ENCODE assay signal across 8 cellular contexts in the genomic region with DNA sequence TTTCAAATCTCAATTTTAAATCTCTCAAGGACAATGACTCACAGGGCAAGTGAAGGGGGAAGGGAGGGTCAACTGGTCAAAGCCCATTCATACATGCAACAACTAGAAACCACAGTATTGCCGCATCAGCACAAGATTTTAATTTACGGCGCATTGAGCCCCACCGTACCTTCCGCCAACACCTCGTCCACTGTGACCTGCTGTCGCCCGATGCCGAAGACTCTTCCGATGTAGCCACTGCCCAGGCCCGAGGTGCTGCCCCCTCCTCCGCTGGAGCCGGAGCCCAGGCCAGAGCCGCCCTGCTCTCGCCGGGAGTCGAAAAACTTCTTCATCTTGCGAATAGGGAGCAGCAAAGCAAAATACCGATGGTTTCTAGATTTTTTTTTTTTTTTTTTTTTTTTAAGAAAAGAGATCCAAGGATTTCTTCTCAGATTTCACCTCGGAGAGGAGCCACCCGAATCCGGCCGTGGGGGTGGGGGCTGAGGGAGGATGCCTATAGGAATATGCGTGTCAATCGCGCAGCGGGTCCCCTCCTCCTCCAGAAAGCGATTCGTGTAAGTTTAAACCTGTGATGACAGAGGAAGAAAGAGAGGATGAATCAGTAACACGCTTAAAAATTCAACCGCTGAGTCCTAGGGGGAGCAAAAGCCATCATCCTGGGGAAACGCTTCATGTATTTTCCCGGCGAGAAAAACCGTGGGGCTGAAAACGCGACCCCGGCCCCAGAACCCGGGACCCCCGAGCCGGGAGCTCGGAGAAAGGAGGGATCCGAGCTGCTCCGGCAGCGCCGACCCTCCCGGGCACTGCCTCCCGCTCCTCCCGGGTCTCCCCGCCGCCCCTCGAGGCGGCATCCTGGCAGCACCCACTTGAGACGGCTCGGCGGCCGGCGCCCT. TPM values are rescaled to one million over a fixed set of nuclear protein-coding genes. Genes with fewer than 3 reads are reported as not detected.
DNase-seq lines count a peak whose midpoint lies in the region; ATAC-seq and TF ChIP-seq lines count a peak whose summit lies in the region.

No MANE protein-coding gene starts in this region.

- no peak for DNase-seq in GM12864 (ENCODE audit: low read depth)
- peak; percentile 47 for DNase-seq in LoVo (ENCODE audit: low spot score)
- peak; percentile 28 for DNase-seq in T-helper 22 cell (ENCODE audit: low read depth)
- DNase-seq in astrocyte of the spinal cord (ENCODE audit: low read depth, low spot score) = peak; percentile 82
- DNase-seq in gastrocnemius medialis = peak; percentile 24 to 54

- H3K4me3 ChIP-seq in GM12864 (ENCODE audit: low read depth, low read length) (peak overlapping the region; percentile 93), astrocyte of the spinal cord (ENCODE audit: low read depth, low read length) (peak overlapping the region; percentile 92), iPS-11a (ENCODE audit: low read depth, low read length) (peak overlapping the region; percentile 94), gastrocnemius medialis (peak overlapping the region; percentile 89 to 98 (median 94))

- H3K4me1 ChIP-seq in gastrocnemius medialis = peaks cover 49 to 60% of the 10 kb centered on the region in 2 donors

- H3K27me3 ChIP-seq in gastrocnemius medialis = no peaks in the 10 kb centered on the region

- no peaks in the 10 kb centered on the region for H3K9me3 ChIP-seq in gastrocnemius medialis

- TF ChIP-seq CTCF in GM12864 (IDR thresholded peaks at IDR 0.05; ENCODE audit: low read depth, low read length, missing control alignments) = no peak
- TF ChIP-seq CTCF in astrocyte of the spinal cord (IDR thresholded peaks at IDR 0.05; ENCODE audit: low read depth, low read length) = no peak
- no peak for TF ChIP-seq CTCF in gastrocnemius medialis (IDR thresholded peaks at IDR 0.05 in 4 of 5, conservative IDR thresholded peaks at IDR 0.05 in 1 of 5)

- TF ChIP-seq POLR2A in gastrocnemius medialis (IDR thresholded peaks at IDR 0.05) = no peak

- ATAC-seq in gastrocnemius medialis (peak; percentile 34 to 44), GM18502 (IDR thresholded peaks at IDR 0.05; ENCODE audit: poor library complexity, unreplicated experiment) (no peak), GM19023 (IDR thresholded peaks at IDR 0.05; ENCODE audit: unreplicated experiment) (no peak)

- H3K36me3 ChIP-seq in gastrocnemius medialis = no peaks in the 10 kb centered on the region

- in situ Hi-C loops in astrocyte of the spinal cord (cut with HindIII; ENCODE audit: low sequenced_read_pairs) = no loop called here
- in situ Hi-C loops in gastrocnemius medialis (cut with MboI; ENCODE audit: low sequenced_read_pairs in 4 of 4) = loop anchor here in 3 of 4 donors (5.0 to 10.0 kb wide), 2 partner anchors 78 to 81 kb away; no protein-coding TSS in a partner anchor

- intact Hi-C loops in gastrocnemius medialis (cut with DNase I; ENCODE audit: low total_unique reads) = loop anchor here (2.0 to 10.0 kb wide), 6 partner anchors 66 to 604 kb away; partner anchors contain the start of genes GFPT1, GMCL1, NFU1 and TIA1

- peak overlapping the region; percentile 94 to 99 (median 96) for H3K27ac ChIP-seq in gastrocnemius medialis

RNA-seq across cellular contexts. Expression of gene AAK1, which starts 0.6 kb away (rescaled TPM):
- 10 to 100 TPM; 30.0 to 47.3 (median 39.1) TPM for total RNA-seq in gastrocnemius medialis

Comparison
In these comparisons a context has a peak if more than half of its experiments do, and no peak if none do; other contexts are left out.
1. ATAC-seq: peak in gastrocnemius medialis (2 of 2); none in GM18502 (single experiment) and GM19023 (single experiment).
2. Peak in every context shown above with its lines, with median percentiles within 50 percentile points of each other: H3K4me3 ChIP-seq.